Comparison of ENCODE assay signal across 19 cellular contexts in genomic region chr12:24133385-24133784, GRCh38.
DNase-seq lines count a peak whose midpoint lies in the region; ATAC-seq and TF ChIP-seq lines count a peak whose summit lies in the region.
"Had no signal": no experiment of that assay in that cellular context is flagged by ENCODE, and none has a peak within 500 bp of the region (broad histone marks: within the 10 kb centered on the region; RNA-seq: fewer than 3 reads in every experiment).

No MANE protein-coding gene starts in this region.

- ATAC-seq in HG02840 (IDR thresholded peaks at IDR 0.05; ENCODE audit: low FRiP score, unreplicated experiment) = no peak
- ATAC-seq: CD8-positive, alpha-beta T cell; effector memory CD8-positive, alpha-beta T cell had no signal

- H3K27ac ChIP-seq in HUES64 (ENCODE audit: low read depth, low read length) (peak overlapping the region; percentile 1; the same call in 1 of the 2 replicates), iPS DF 6.9 (ENCODE audit: low read length) (no peak overlapping the region)

- H3K4me1 Mint-ChIP-seq in Caco-2 (ENCODE audit: low read depth, unreplicated experiment) = peaks cover 51% of the 10 kb centered on the region
- H3K4me1 Mint-ChIP-seq: nephron had no signal

- H3K27me3 ChIP-seq in Caco-2 (replicated peaks; ENCODE audit: control insufficient read depth, insufficient read depth, low read length) (no peaks in the 10 kb centered on the region), HUES64 (ENCODE audit: insufficient read depth, low read length) (peaks cover 27% of the 10 kb centered on the region), iPS DF 6.9 (ENCODE audit: control insufficient read depth, insufficient read depth, low read length) (no peaks in the 10 kb centered on the region)

- intact Hi-C loops in Caco-2 (cut with micrococcal nuclease; ENCODE audit: unreplicated experiment) = loop anchor here (1.0 kb wide), 3 partner anchors 11 to 622 kb away; no protein-coding TSS in a partner anchor

- H3K36me3 Mint-ChIP-seq in Caco-2 (ENCODE audit: insufficient read depth, unreplicated experiment) = peaks cover 4% of the 10 kb centered on the region
- H3K36me3 Mint-ChIP-seq: CD8-positive, alpha-beta T cell had no signal

- H3K27me3 Mint-ChIP-seq in Caco-2 (ENCODE audit: insufficient read depth, unreplicated experiment) = no peaks in the 10 kb centered on the region
- H3K27me3 Mint-ChIP-seq: effector memory CD8-positive, alpha-beta T cell had no signal

- WGBS in HUES64 = 3% methylated on average over 4 of the region's 4 CpGs
- no CpG with 5 or more reads among the region's 4 CpGs for WGBS in iPS DF 6.9 (ENCODE audit: insufficient coverage, insufficient read length)

- no peak overlapping the region for H3K9ac ChIP-seq in HUES64 (ENCODE audit: low read depth, low read length)

- no peak for TF ChIP-seq CTCF in Caco-2 (IDR thresholded peaks at IDR 0.05; ENCODE audit: insufficient read depth in 1 of 2, low read depth in 1 of 2, low read length in 1 of 2, severe bottlenecking in 1 of 2, unreplicated experiment in 1 of 2)

- H3K4me1 ChIP-seq in Caco-2 = peaks cover 62% of the 10 kb centered on the region
- peaks cover 26% of the 10 kb centered on the region for H3K4me1 ChIP-seq in HUES64 (ENCODE audit: insufficient read depth, low read length)
- no peaks in the 10 kb centered on the region for H3K4me1 ChIP-seq in iPS DF 6.9 (ENCODE audit: control insufficient read depth, insufficient read depth, low read length)

- H3K36me3 ChIP-seq in Caco-2 (ENCODE audit: control insufficient read depth, insufficient read depth, low read length) (no peaks in the 10 kb centered on the region), HUES64 (ENCODE audit: insufficient read depth, low read length) (no peaks in the 10 kb centered on the region), iPS DF 6.9 (ENCODE audit: control insufficient read depth, insufficient read depth, low read length) (no peaks in the 10 kb centered on the region)

- H3K4me3 ChIP-seq in Caco-2 (ENCODE audit: low read depth, low read length) (no peak overlapping the region), HUES64 (ENCODE audit: low read length) (no peak overlapping the region), iPS DF 6.9 (ENCODE audit: low read length) (no peak overlapping the region)
- H3K4me3 ChIP-seq: lung had no signal

- peak; percentile 90 to 96 for DNase-seq in Caco-2
- DNase-seq in NCI-H524 (lab: John Stamatoyannopoulos, UW) = peak; percentile 18 to 47
- peak; percentile 29 for DNase-seq in iPS DF 6.9 (ENCODE audit: low read depth, low spot score)
- DNase-seq in NCI-H345 (lab: John Stamatoyannopoulos, UW) = no peak
- DNase-seq in stimulated activated CD4-positive, alpha-beta T cell treated with anti-CD3 and anti-CD28 coated beads, Interleukin-2, amount 100 ng/mL, for 24 hours = no peak
- DNase-seq in HEK293T (ENCODE audit: extremely low spot score) = no peak
- DNase-seq: activated CD4-positive, alpha-beta T cell treated with anti-CD3 and anti-CD28 coated beads, Interleukin-2, amount 50 U/mL, for 48 hours; caudate nucleus; CD8-positive, alpha-beta T cell; effector memory CD8-positive, alpha-beta T cell; GDM1; Karpas-422; retina; stimulated activated CD4-positive, alpha-beta T cell treated with anti-CD3 and anti-CD28 coated beads, Interleukin-15, amount 100 ng/mL, for 24 hours had no signal

- peak overlapping the region; percentile 62 for H3K27ac Mint-ChIP-seq in Caco-2 (ENCODE audit: unreplicated experiment)
- H3K27ac Mint-ChIP-seq: activated T-helper 1 cell treated with anti-CD3 and anti-CD28 coated beads, Interleukin-12 subunit alpha, Interleukin-12 subunit beta, Interleukin-2, Interleukin-4 antibody, amounts not matched to agents 30 ng/mL and 10 ng/mL and 1 ng/mL, durations not matched to agents 14 hours and 24 hours and 36 hours; CD8-positive, alpha-beta T cell; effector memory CD8-positive, alpha-beta T cell; nephron had no signal

- no peaks in the 10 kb centered on the region for H3K9me3 Mint-ChIP-seq in Caco-2 (ENCODE audit: unreplicated experiment)
- H3K9me3 Mint-ChIP-seq: activated T-helper 1 cell treated with anti-CD3 and anti-CD28 coated beads, Interleukin-12 subunit alpha, Interleukin-12 subunit beta, Interleukin-2, Interleukin-4 antibody, amounts not matched to agents 30 ng/mL and 10 ng/mL and 1 ng/mL, durations not matched to agents 14 hours and 24 hours and 36 hours; CD8-positive, alpha-beta T cell; effector memory CD8-positive, alpha-beta T cell; nephron had no signal

- H3K9me3 ChIP-seq in Caco-2 = no peaks in the 10 kb centered on the region
- H3K9me3 ChIP-seq in HUES64 (ENCODE audit: insufficient read depth, low read depth, low read length) = no peaks in the 10 kb centered on the region
- H3K9me3 ChIP-seq in iPS DF 6.9 (ENCODE audit: control insufficient read depth, insufficient read depth, low read length) = no peaks in the 10 kb centered on the region

- CTCF ChIA-PET in Caco-2 (lab: Charles Lee) = interaction anchor here (0.5 kb wide), 1 partner anchor 75 kb away, joined by 3 read pairs; no protein-coding TSS in a partner anchor
- CTCF ChIA-PET in HEK293T (lab: Yijun Ruan, JAX) = no interaction called here

- POLR2A ChIA-PET in Caco-2 (lab: Charles Lee) (no interaction called here), HEK293T (lab: Yijun Ruan, JAX) (no interaction called here)

- peak overlapping the region; percentile 34 for H3K4me3 Mint-ChIP-seq in Caco-2 (ENCODE audit: unreplicated experiment)
- H3K4me3 Mint-ChIP-seq: activated T-helper 1 cell treated with anti-CD3 and anti-CD28 coated beads, Interleukin-12 subunit alpha, Interleukin-12 subunit beta, Interleukin-2, Interleukin-4 antibody, amounts not matched to agents 30 ng/mL and 10 ng/mL and 1 ng/mL, durations not matched to agents 14 hours and 24 hours and 36 hours; CD8-positive, alpha-beta T cell; effector memory CD8-positive, alpha-beta T cell; nephron had no signal

- BruUV-seq in Caco-2 (replicated peaks; lab: Mats Ljungman, UMichigan) = no TSS peak

TF ChIP-seq in HEK293T, 16 proteins besides CTCF, POLR2A, EP300 and RAD21:
- TF ChIP-seq SUZ12 (IDR thresholded peaks at IDR 0.05) (no peak), FOXK2 (IDR thresholded peaks at IDR 0.05) (no peak), PKNOX1 (IDR thresholded peaks at IDR 0.05) (no peak), ZNF384 (IDR thresholded peaks at IDR 0.05) (no peak), CTBP1 (IDR thresholded peaks at IDR 0.05; ENCODE audit: borderline replicate concordance) (no peak), ELF4 (IDR thresholded peaks at IDR 0.05) (no peak), L3MBTL2 (conservative IDR thresholded peaks at IDR 0.05) (no peak), HDGF (IDR thresholded peaks at IDR 0.05; ENCODE audit: borderline replicate concordance) (no peak), FOXA1 (IDR thresholded peaks at IDR 0.05) (no peak), ARNT (IDR thresholded peaks at IDR 0.05) (no peak), LEF1 (IDR thresholded peaks at IDR 0.05; ENCODE audit: borderline replicate concordance) (no peak), TARDBP (IDR thresholded peaks at IDR 0.05) (no peak), NFRKB (IDR thresholded peaks at IDR 0.05) (no peak)

Comparison
In these comparisons a context has a peak if more than half of its experiments do, and no peak if none do; other contexts are left out.
1. DNase-seq: peak in Caco-2 (2 of 2), NCI-H524 (2 of 2) and iPS DF 6.9 (single experiment); none in NCI-H345 (single experiment), stimulated activated CD4-positive, alpha-beta T cell treated with anti-CD3 and anti-CD28 coated beads, Interleukin-2, amount 100 ng/mL, for 24 hours (0 of 2) and HEK293T (single experiment).